1 cellular context compared by ENCODE assay signal in the genomic region with DNA sequence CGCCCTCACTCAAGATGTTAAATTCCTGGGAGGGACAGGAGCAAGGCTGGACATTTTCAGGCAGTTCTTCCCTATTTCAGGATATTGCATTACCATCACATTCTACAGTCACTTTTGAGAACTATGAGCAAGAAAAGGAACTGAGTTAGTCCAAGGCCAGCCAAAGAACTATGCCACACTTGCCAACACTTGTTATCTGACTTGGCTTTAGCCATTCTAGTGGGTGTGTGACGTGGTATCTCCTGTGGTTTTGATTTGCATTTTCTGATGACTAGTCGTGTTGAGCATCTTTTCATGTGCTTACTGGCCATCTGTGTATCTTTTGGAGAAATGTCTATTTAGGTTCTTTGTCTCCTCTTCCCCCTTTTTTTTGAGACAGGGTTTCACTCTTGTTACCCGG.
TF ChIP-seq lines count a peak whose summit lies in the region.

No MANE protein-coding gene starts in this region.

TF ChIP-seq in WTC11, 78 proteins besides CTCF, POLR2A, EP300 and RAD21 (continued from another document):
- TF ChIP-seq CBFB (CRISPR knock-in tag; IDR thresholded peaks at IDR 0.05; ENCODE audit: low read depth) (no peak), ZNF232 (CRISPR knock-in tag; IDR thresholded peaks at IDR 0.05) (no peak), CREB1 (CRISPR knock-in tag; IDR thresholded peaks at IDR 0.05) (no peak), PRRX2 (CRISPR knock-in tag; IDR thresholded peaks at IDR 0.05) (no peak), NFATC4 (CRISPR knock-in tag; IDR thresholded peaks at IDR 0.05) (no peak)
- TF ChIP-seq, protein P1, sequence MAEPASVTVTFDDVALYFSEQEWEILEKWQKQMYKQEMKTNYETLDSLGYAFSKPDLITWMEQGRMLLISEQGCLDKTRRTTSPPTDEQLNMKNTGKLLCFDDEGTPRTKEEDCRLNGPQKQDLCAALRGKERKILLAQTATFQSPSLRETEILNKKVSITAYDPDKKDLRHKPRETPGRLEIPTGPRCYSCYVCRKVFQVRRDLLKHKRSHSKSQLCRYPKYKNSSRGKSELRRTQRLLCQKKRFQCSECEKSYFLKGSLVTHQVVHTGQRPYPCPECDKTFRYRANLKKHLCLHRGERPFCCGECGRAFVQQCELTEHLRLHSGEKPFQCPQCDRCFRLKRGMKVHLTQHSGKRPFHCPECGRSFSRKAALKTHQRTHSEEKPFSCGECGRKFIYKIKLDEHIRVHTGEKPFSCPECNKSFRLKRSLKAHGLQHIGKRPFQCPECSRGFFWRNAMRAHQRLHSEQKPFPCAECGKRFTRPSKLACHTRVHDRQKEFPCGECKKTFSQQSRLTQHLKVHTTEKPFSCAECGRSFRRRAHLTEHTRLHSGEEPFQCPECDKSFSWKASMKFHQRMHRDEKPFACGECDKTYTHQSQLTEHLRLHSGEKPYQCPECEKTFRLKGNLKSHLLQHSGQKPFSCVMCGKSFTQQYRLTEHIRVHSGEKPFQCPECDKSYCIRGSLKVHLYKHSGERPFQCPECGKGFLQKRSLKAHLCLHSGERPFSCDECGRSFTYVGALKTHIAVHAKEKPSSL (CRISPR knock-in tag; conservative IDR thresholded peaks at IDR 0.05): no peak
- TF ChIP-seq, protein P2, sequence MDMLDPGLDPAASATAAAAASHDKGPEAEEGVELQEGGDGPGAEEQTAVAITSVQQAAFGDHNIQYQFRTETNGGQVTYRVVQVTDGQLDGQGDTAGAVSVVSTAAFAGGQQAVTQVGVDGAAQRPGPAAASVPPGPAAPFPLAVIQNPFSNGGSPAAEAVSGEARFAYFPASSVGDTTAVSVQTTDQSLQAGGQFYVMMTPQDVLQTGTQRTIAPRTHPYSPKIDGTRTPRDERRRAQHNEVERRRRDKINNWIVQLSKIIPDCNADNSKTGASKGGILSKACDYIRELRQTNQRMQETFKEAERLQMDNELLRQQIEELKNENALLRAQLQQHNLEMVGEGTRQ (CRISPR knock-in tag; IDR thresholded peaks at IDR 0.05): no peak
- TF ChIP-seq, protein P3, sequence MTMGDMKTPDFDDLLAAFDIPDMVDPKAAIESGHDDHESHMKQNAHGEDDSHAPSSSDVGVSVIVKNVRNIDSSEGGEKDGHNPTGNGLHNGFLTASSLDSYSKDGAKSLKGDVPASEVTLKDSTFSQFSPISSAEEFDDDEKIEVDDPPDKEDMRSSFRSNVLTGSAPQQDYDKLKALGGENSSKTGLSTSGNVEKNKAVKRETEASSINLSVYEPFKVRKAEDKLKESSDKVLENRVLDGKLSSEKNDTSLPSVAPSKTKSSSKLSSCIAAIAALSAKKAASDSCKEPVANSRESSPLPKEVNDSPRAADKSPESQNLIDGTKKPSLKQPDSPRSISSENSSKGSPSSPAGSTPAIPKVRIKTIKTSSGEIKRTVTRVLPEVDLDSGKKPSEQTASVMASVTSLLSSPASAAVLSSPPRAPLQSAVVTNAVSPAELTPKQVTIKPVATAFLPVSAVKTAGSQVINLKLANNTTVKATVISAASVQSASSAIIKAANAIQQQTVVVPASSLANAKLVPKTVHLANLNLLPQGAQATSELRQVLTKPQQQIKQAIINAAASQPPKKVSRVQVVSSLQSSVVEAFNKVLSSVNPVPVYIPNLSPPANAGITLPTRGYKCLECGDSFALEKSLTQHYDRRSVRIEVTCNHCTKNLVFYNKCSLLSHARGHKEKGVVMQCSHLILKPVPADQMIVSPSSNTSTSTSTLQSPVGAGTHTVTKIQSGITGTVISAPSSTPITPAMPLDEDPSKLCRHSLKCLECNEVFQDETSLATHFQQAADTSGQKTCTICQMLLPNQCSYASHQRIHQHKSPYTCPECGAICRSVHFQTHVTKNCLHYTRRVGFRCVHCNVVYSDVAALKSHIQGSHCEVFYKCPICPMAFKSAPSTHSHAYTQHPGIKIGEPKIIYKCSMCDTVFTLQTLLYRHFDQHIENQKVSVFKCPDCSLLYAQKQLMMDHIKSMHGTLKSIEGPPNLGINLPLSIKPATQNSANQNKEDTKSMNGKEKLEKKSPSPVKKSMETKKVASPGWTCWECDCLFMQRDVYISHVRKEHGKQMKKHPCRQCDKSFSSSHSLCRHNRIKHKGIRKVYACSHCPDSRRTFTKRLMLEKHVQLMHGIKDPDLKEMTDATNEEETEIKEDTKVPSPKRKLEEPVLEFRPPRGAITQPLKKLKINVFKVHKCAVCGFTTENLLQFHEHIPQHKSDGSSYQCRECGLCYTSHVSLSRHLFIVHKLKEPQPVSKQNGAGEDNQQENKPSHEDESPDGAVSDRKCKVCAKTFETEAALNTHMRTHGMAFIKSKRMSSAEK (CRISPR knock-in tag; IDR thresholded peaks at IDR 0.05; ENCODE audit: borderline replicate concordance): no peak
TF ChIP-seq in WTC11: peak in this region for 0.
